1 cellular context compared by ENCODE assay signal in genomic region chr20:48639899-48640298, GRCh38.
TF ChIP-seq lines count a peak whose summit lies in the region.

No MANE protein-coding gene starts in this region.

TF ChIP-seq in GM12878, 131 proteins besides CTCF, POLR2A, EP300 and RAD21 (continued from another document):
- TF ChIP-seq NFIC (IDR thresholded peaks at IDR 0.05; ENCODE audit: low read depth, low read length) (no peak), TAF1 (IDR thresholded peaks at IDR 0.05; ENCODE audit: borderline replicate concordance, low read depth, low read length) (no peak), CBX3 (IDR thresholded peaks at IDR 0.05; ENCODE audit: borderline replicate concordance, low read depth) (no peak), HCFC1 (IDR thresholded peaks at IDR 0.05; ENCODE audit: low read length) (no peak), RELB (IDR thresholded peaks at IDR 0.05; ENCODE audit: low read depth) (no peak)
